In the genomic region with DNA sequence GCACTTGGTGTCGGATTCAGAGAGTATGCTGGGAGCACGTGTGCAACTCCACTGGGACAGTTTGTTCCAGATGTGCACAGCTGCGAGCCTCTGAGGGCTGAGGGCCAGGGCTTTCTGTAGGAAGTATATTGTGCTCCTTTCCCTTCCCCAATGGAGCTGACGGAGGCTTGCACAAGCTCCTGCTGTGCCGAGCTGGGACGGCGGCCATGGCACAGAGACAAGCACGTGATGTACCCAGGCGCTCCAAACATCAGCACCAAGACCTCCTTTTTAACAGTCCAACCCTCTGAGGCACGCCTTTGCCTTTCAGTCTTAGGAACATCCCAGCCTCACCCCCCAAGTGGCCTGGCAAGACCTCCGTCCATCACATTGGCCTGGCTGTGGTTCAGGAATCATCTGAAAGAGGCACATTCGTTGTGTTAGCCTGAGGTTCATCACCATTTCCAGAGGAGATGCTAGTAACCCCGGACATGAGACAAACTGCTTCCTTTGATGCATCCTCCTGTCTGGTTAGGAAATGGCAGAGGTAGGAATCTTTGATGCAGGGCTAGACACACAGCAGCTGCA, we compare ENCODE assay signal across 18 cellular contexts.
A peak's percentile ranks its signal among the peaks of the same experiment; 100 is the strongest.
DNase-seq lines count a peak whose midpoint lies in the region; ATAC-seq, FAIRE-seq and TF ChIP-seq lines count a peak whose summit lies in the region.
"Had no signal": no experiment of that assay in that cellular context is flagged by ENCODE, and none has a peak within 500 bp of the region (broad histone marks: within the 10 kb centered on the region; RNA-seq: fewer than 3 reads in every experiment).

No MANE protein-coding gene starts in this region.

- TF ChIP-seq CTCF in A673 (conservative IDR thresholded peaks at IDR 0.05; ENCODE audit: low read depth, low read length) (no peak), colonic mucosa (IDR thresholded peaks at IDR 0.05) (no peak), psoas muscle (IDR thresholded peaks at IDR 0.05) (no peak)

- no peak overlapping the region for H3K4me3 ChIP-seq in A673 (ENCODE audit: low read depth, low read length, poor library complexity, severe bottlenecking)
- H3K4me3 ChIP-seq in colonic mucosa = no peak overlapping the region
- no peak overlapping the region for H3K4me3 ChIP-seq in psoas muscle

- no peak overlapping the region for H3K27ac ChIP-seq in A673 (ENCODE audit: low read depth, low read length, poor library complexity, severe bottlenecking)
- H3K27ac ChIP-seq in colonic mucosa = peak overlapping the region; percentile 12
- no peak overlapping the region for H3K27ac ChIP-seq in psoas muscle

- no TSS peak for BruUV-seq in A673 (replicated peaks; lab: Mats Ljungman, UMichigan)

- H3K9ac ChIP-seq in colonic mucosa (ENCODE audit: low read depth in 2 of 2, low read length in 2 of 2) = no peak overlapping the region

- no peak for TF ChIP-seq POLR2A in GM12892 (IDR thresholded peaks at IDR 0.05; ENCODE audit: low read depth, low read length)

- no peak for FAIRE-seq in GM12892 (lab: Jason Lieb, UNC)
- FAIRE-seq: A204.1, D721Med, endometrium, H54 had no signal

- H3K36me3 ChIP-seq in A673 (ENCODE audit: insufficient read depth, low read length, poor library complexity, severe bottlenecking) (no peaks in the 10 kb centered on the region), colonic mucosa (no peaks in the 10 kb centered on the region), psoas muscle (ENCODE audit: insufficient read depth in 1 of 2, low read depth in 1 of 2) (no peaks in the 10 kb centered on the region)

- H3K9me3 ChIP-seq in A673 (ENCODE audit: low read depth, low read length, poor library complexity, severe bottlenecking) = no peaks in the 10 kb centered on the region
- H3K9me3 ChIP-seq in colonic mucosa = no peaks in the 10 kb centered on the region
- no peaks in the 10 kb centered on the region for H3K9me3 ChIP-seq in psoas muscle

- H3K27me3 ChIP-seq in A673 (replicated peaks; ENCODE audit: insufficient read depth, low read depth, low read length, poor library complexity) (no peaks in the 10 kb centered on the region), colonic mucosa (no peaks in the 10 kb centered on the region), psoas muscle (ENCODE audit: insufficient read depth in 3 of 3, low read length in 2 of 3) (no peaks in the 10 kb centered on the region)

- H3K4me1 ChIP-seq in A673 (ENCODE audit: insufficient read depth, low read length, poor library complexity, severe bottlenecking) (peaks cover 38% of the 10 kb centered on the region), colonic mucosa (no peaks in the 10 kb centered on the region), psoas muscle (no peaks in the 10 kb centered on the region)

- CTCF ChIA-PET in A673 (lab: Charles Lee) = no interaction called here

- intact Hi-C loops in A673 (cut with micrococcal nuclease; ENCODE audit: unreplicated experiment) = no loop called here
- intact Hi-C loops in colonic mucosa (cut with DNase I) = no loop called here
- intact Hi-C loops in psoas muscle (cut with DNase I) = no loop called here

- POLR2A ChIA-PET in A673 (lab: Charles Lee; ENCODE audit: low non-redundant PET) = no interaction called here

- 12 to 30% (median 14%) methylated on average over 13 of the region's 13 CpGs for WGBS in psoas muscle, 3 donors

- DNase-seq in A673 (ENCODE audit: low spot score) (peak; percentile 52), colonic mucosa (peak; percentile 70), inferior parietal cortex (ENCODE audit: extremely low spot score) (peak; percentile 87), psoas muscle (peak; percentile 89 to 93), hepatic stellate cell (ENCODE audit: low spot score) (no peak), GM12892 (ENCODE audit: insufficient read length) (no peak), iPS-NIHi7 (ENCODE audit: extremely low spot score) (no peak), NCI-H748 treated with DMSO at 0.1 percent for 48 hours (lab: John Stamatoyannopoulos, UW) (no peak)
- DNase-seq: activated naive CD8-positive, alpha-beta T cell treated with anti-CD3 and anti-CD28 coated beads, Interleukin-2, amount 50 U/mL, for 24 hours; IMR-90; NCI-H187 treated with DMSO at 0.1 percent for 48 hours; NK-92 treated with Interleukin-12 subunit alpha and Interleukin-12 subunit beta, amount 100 ng/mL, for 24 hours had no signal

- peak; percentile 52 to 91 (median 86) for ATAC-seq in psoas muscle
- ATAC-seq: activated naive CD8-positive, alpha-beta T cell treated with anti-CD3 and anti-CD28 coated beads, Interleukin-2, amount 50 U/mL, for 24 hours; natural killer cell treated with Interleukin-12 subunit alpha and Interleukin-12 subunit beta and Interleukin-15 and Interleukin-18, amount 100 ng/mL, for 72 hours; WTC11 had no signal

Comparison
In these comparisons a context has a peak if more than half of its experiments do, and no peak if none do; other contexts are left out.
1. DNase-seq: peak in A673 (single experiment), colonic mucosa (single experiment), inferior parietal cortex (single experiment) and psoas muscle (2 of 2); none in hepatic stellate cell (single experiment), GM12892 (single experiment), iPS-NIHi7 (single experiment) and NCI-H748 treated with DMSO at 0.1 percent for 48 hours (single experiment).